In the genomic region with DNA sequence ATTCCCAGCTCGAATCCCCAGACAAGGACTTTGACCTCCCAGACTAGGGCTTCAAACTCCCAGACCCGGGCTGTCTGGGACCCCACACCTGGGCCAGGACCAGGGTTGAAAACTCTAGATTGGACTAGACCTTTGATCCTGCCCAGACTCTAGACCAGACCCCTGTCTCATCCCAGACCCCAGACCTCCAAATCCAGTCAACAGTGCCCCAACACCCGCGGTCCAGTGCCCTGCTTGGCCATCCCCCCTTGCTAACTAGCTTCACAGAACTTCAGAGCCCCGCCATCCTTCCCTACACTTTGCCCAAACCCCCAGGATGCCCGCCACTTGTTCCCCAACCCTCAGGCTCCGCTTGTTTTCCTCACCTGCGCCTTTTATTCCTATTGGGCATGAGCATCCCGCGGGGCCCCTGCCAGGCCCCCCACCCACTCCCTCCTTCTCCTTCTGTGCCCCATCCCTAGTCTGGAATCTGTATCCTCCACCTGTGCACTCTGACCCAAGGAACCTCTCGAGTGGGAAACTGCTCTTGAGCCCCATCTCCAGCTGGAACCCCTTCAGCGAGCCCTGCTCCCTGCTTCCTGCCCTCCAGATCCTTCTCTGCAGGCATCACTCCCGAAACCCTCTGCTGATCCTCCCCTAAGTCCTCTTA, we compare ENCODE assay signal across 1 cellular context.
TF ChIP-seq lines count a peak whose summit lies in the region.

No MANE protein-coding gene starts in this region.

TF ChIP-seq in HCT116, 20 proteins besides CTCF, POLR2A, EP300 and RAD21:
- TF ChIP-seq, protein P1, sequence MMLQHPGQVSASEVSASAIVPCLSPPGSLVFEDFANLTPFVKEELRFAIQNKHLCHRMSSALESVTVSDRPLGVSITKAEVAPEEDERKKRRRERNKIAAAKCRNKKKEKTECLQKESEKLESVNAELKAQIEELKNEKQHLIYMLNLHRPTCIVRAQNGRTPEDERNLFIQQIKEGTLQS (IDR thresholded peaks at IDR 0.05) = no peak
- TF ChIP-seq ZNF274 (IDR thresholded peaks at IDR 0.05; ENCODE audit: low read depth, low read length) = no peak
- no peak for TF ChIP-seq SP1 (IDR thresholded peaks at IDR 0.05; ENCODE audit: low read depth)
- TF ChIP-seq CBX3 (IDR thresholded peaks at IDR 0.05; ENCODE audit: low read depth) = no peak
- TF ChIP-seq, protein P2, sequence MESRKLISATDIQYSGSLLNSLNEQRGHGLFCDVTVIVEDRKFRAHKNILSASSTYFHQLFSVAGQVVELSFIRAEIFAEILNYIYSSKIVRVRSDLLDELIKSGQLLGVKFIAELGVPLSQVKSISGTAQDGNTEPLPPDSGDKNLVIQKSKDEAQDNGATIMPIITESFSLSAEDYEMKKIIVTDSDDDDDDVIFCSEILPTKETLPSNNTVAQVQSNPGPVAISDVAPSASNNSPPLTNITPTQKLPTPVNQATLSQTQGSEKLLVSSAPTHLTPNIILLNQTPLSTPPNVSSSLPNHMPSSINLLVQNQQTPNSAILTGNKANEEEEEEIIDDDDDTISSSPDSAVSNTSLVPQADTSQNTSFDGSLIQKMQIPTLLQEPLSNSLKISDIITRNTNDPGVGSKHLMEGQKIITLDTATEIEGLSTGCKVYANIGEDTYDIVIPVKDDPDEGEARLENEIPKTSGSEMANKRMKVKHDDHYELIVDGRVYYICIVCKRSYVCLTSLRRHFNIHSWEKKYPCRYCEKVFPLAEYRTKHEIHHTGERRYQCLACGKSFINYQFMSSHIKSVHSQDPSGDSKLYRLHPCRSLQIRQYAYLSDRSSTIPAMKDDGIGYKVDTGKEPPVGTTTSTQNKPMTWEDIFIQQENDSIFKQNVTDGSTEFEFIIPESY (IDR thresholded peaks at IDR 0.05; ENCODE audit: extremely low read depth, insufficient replicate concordance, low read length) = no peak
- no peak for TF ChIP-seq CEBPB (IDR thresholded peaks at IDR 0.05; ENCODE audit: low read depth)
- no peak for TF ChIP-seq FOSL1 (IDR thresholded peaks at IDR 0.05; ENCODE audit: low read depth)
- no peak for TF ChIP-seq SIN3A (IDR thresholded peaks at IDR 0.05; ENCODE audit: low read depth)
